9 cellular contexts compared by ENCODE assay signal in genomic region chr17:4583796-4584124, GRCh38. TPM values are rescaled to one million over a fixed set of nuclear protein-coding genes. Genes with fewer than 3 reads are reported as not detected.
DNase-seq lines count a peak whose midpoint lies in the region; ATAC-seq, FAIRE-seq and TF ChIP-seq lines count a peak whose summit lies in the region.
"Had no signal": no experiment of that assay in that cellular context is flagged by ENCODE, and none has a peak within 500 bp of the region (broad histone marks: within the 10 kb centered on the region; RNA-seq: fewer than 3 reads in every experiment).

No MANE protein-coding gene starts in this region.

- CTCF ChIA-PET in A549 (lab: Yijun Ruan, JAX), result interaction anchor here (0.6 to 2.6 kb wide), 18 partner anchors 10 to 49 kb away, joined by 3 to 24 read pairs (median 4); no protein-coding TSS in a partner anchor

- H3K9me3 ChIP-seq in A549, result no peaks in the 10 kb centered on the region
- H3K9me3 ChIP-seq in HAP-1, result no peaks in the 10 kb centered on the region
- no peaks in the 10 kb centered on the region for H3K9me3 ChIP-seq in skeletal muscle tissue (ENCODE audit: control insufficient read depth in 3 of 3, low read length in 3 of 3)

- H3K36me3 ChIP-seq in HAP-1 (replicated peaks) (no peaks in the 10 kb centered on the region), skeletal muscle tissue (ENCODE audit: control insufficient read depth in 3 of 3, insufficient read depth in 3 of 3, low read length in 3 of 3) (no peaks in the 10 kb centered on the region)

- no peak for TF ChIP-seq RAD21 in A549 (conservative IDR thresholded peaks at IDR 0.05 in 1 of 2, IDR thresholded peaks at IDR 0.05 in 1 of 2)

- no peak; the same call in 2 of the 3 replicates for TF ChIP-seq CTCF in A549 (IDR thresholded peaks at IDR 0.05)

- 32% methylated on average over 14 of the region's 15 CpGs for WGBS in A549 (ENCODE audit: missing lambda C conversion rate)

- H3K4me1 ChIP-seq in A549, result peaks cover 7% of the 10 kb centered on the region; the same call in 2 of the 3 replicates
- H3K4me1 ChIP-seq in HAP-1, result no peaks in the 10 kb centered on the region; the same call in 1 of the 2 replicates
- peaks cover 35 to 60% (median 52%) of the 10 kb centered on the region in 3 donors for H3K4me1 ChIP-seq in skeletal muscle tissue (ENCODE audit: control insufficient read depth in 3 of 3, insufficient read depth in 3 of 3, low read length in 3 of 3)

- H3K4me3 ChIP-seq in A549 (peak overlapping the region; percentile 49), HAP-1 (peak overlapping the region; percentile 49), skeletal muscle tissue (ENCODE audit: low read length in 3 of 3) (peak overlapping the region; percentile 67 to 85 (median 83))

- H3K9ac ChIP-seq in skeletal muscle tissue (ENCODE audit: low read depth in 1 of 3, low read length in 3 of 3), result peak overlapping the region; percentile 91 to 94 (median 91)

- no peak for FAIRE-seq in A549 (lab: Jason Lieb, UNC)
- FAIRE-seq: endometrium had no signal

- ATAC-seq in A549, result peak; percentile 73 to 91
- no peak for ATAC-seq in HG02763 (IDR thresholded peaks at IDR 0.05; ENCODE audit: unreplicated experiment)

- POLR2A ChIA-PET in A549 (lab: Yijun Ruan, JAX), result no interaction called here

- H3K27me3 ChIP-seq in HAP-1 (ENCODE audit: low read depth) (no peaks in the 10 kb centered on the region), skeletal muscle tissue (ENCODE audit: control insufficient read depth in 3 of 3, insufficient read depth in 3 of 3, low read length in 3 of 3) (peaks cover 0 to 32% (median 10%) of the 10 kb centered on the region in 3 donors)

- in situ Hi-C loops in HAP-1 (cut with MboI; ENCODE audit: low sequenced_read_pairs), result no loop called here

- DNase-seq in A549 (ENCODE audit: low read depth in 1 of 2, low spot score in 1 of 2) (peak; percentile 68 to 94), HAP-1 (ENCODE audit: low spot score in 2 of 2) (peak; percentile 79 to 80), hepatic stellate cell (ENCODE audit: low spot score) (peak; percentile 47), mucosa of gallbladder (ENCODE audit: low spot score) (no peak), NAMALWA (ENCODE audit: low spot score) (no peak)
- DNase-seq in activated T-cell treated with anti-CD3 and anti-CD28 coated beads, Interleukin-2, amount 50 U/mL, for 48 hours, result peak; percentile 34 to 39

- H3K4me2 ChIP-seq in A549, result peak overlapping the region; percentile 95

- H3K27ac ChIP-seq in A549, result peak overlapping the region; percentile 23 to 70; a peak in 4 of 6 replicates
- H3K27ac ChIP-seq in skeletal muscle tissue (ENCODE audit: low read depth, low read length), result peak overlapping the region; percentile 91

- TF ChIP-seq EP300 in A549 (IDR thresholded peaks at IDR 0.05), result no peak

- TF ChIP-seq POLR2A in A549 (IDR thresholded peaks at IDR 0.05; ENCODE audit: low read length), result no peak

TF ChIP-seq in A549, 52 proteins besides CTCF, POLR2A, EP300 and RAD21:
- TF ChIP-seq ZNF302 (CRISPR knock-in tag; IDR thresholded peaks at IDR 0.05), result no peak
- no peak for TF ChIP-seq MAFK (IDR thresholded peaks at IDR 0.05; ENCODE audit: partially characterized antibody)
- TF ChIP-seq HMGXB4 (CRISPR knock-in tag; IDR thresholded peaks at IDR 0.05; ENCODE audit: borderline replicate concordance), result no peak
- TF ChIP-seq JUN (IDR thresholded peaks at IDR 0.05), result no peak
- no peak for TF ChIP-seq ZSCAN20 (CRISPR knock-in tag; IDR thresholded peaks at IDR 0.05)
- no peak for TF ChIP-seq ELK1 (IDR thresholded peaks at IDR 0.05; ENCODE audit: low read depth, low read length)
- no peak for TF ChIP-seq PHF8 (IDR thresholded peaks at IDR 0.05; ENCODE audit: borderline replicate concordance, low read depth)
- no peak for TF ChIP-seq ZFP36 (IDR thresholded peaks at IDR 0.05; ENCODE audit: borderline replicate concordance, partially characterized antibody)
- no peak for TF ChIP-seq BHLHE40 (IDR thresholded peaks at IDR 0.05; ENCODE audit: low read depth, low read length)
TF ChIP-seq in A549: peak in this region for 0.

RNA-seq across cellular contexts. Expression of gene SMTNL2, which starts 0.6 kb away (rescaled TPM):
- polyA plus RNA-seq in A549 (2011; rRNA removed) (0.05 and 0.07 TPM in 2 replicates), A549 (2017; fragmentation: RNase III; extraction: RNeasy Plus Mini Kit Qiagen cat#74134 plus additional on column Dnase treatment) (0.06 to 0.21 TPM (median 0.10 TPM) in 3 replicates)
- 0.05 and 0.08 TPM in 2 replicates for polyA plus RNA-seq in A549 (2012; cell fraction: cytosol; rRNA removed)
- 0.13 and 0.14 TPM in 2 replicates for polyA plus RNA-seq in A549 (2012; cell fraction: nucleus; rRNA removed)
- polyA minus RNA-seq in A549 (2011; rRNA and poly(A)+ RNA removed), result 0.08 and 0.15 TPM in 2 replicates
- total RNA-seq in skeletal muscle tissue (74.1 TPM), mucosa of gallbladder (2.4 TPM)

RNA-seq across cellular contexts. Expression of gene GGT6, which starts 23.4 kb away (rescaled TPM):
- not detected in 2 replicates for polyA plus RNA-seq in A549 (2011; rRNA removed)
- polyA plus RNA-seq in A549 (2012; cell fraction: cytosol; rRNA removed), result 0.01 TPM in 1 of 2 replicates, not detected in the other
- not detected in 2 replicates for polyA plus RNA-seq in A549 (2012; cell fraction: nucleus; rRNA removed)
- not detected in 3 replicates for polyA plus RNA-seq in A549 (2017; fragmentation: RNase III; extraction: RNeasy Plus Mini Kit Qiagen cat#74134 plus additional on column Dnase treatment)
- polyA minus RNA-seq in A549 (2011; rRNA and poly(A)+ RNA removed), result not detected in 2 replicates
- total RNA-seq in skeletal muscle tissue, result not detected
- total RNA-seq in mucosa of gallbladder, result 21.3 TPM

RNA-seq across cellular contexts. Expression of gene MYBBP1A, which starts 28.6 kb away (rescaled TPM):
- polyA plus RNA-seq in A549 (2011; rRNA removed), result 39.7 and 42.9 TPM in 2 replicates
- 86.5 and 99.2 TPM in 2 replicates for polyA plus RNA-seq in A549 (2012; cell fraction: cytosol; rRNA removed)
- 314 and 436 TPM in 2 replicates for polyA plus RNA-seq in A549 (2012; cell fraction: nucleus; rRNA removed)
- polyA plus RNA-seq in A549 (2017; fragmentation: RNase III; extraction: RNeasy Plus Mini Kit Qiagen cat#74134 plus additional on column Dnase treatment), result 95.0 to 103 TPM (median 95.1 TPM) in 3 replicates
- 70.5 and 108 TPM in 2 replicates for polyA minus RNA-seq in A549 (2011; rRNA and poly(A)+ RNA removed)
- total RNA-seq in skeletal muscle tissue, result 30.3 TPM
- 30.8 TPM for total RNA-seq in mucosa of gallbladder

RNA-seq across cellular contexts. Expression of gene ALOX15, which starts 57.7 kb away (rescaled TPM):
- 0.12 and 0.15 TPM in 2 replicates for polyA plus RNA-seq in A549 (2011; rRNA removed)
- polyA plus RNA-seq in A549 (2012; cell fraction: cytosol; rRNA removed), result 0.07 and 0.08 TPM in 2 replicates
- 0.17 and 0.24 TPM in 2 replicates for polyA plus RNA-seq in A549 (2012; cell fraction: nucleus; rRNA removed)
- 0.08 to 0.12 TPM in 2 of 3 replicates, not detected in the other for polyA plus RNA-seq in A549 (2017; fragmentation: RNase III; extraction: RNeasy Plus Mini Kit Qiagen cat#74134 plus additional on column Dnase treatment)
- 0.17 and 0.19 TPM in 2 replicates for polyA minus RNA-seq in A549 (2011; rRNA and poly(A)+ RNA removed)
- 0.52 TPM for total RNA-seq in skeletal muscle tissue
- total RNA-seq in mucosa of gallbladder, result 0.49 TPM

Comparison
In these comparisons a context has a peak if more than half of its experiments do, and no peak if none do; other contexts are left out.
1. DNase-seq: peak in A549 (2 of 2), HAP-1 (2 of 2), activated T-cell treated with anti-CD3 and anti-CD28 coated beads, Interleukin-2, amount 50 U/mL, for 48 hours (2 of 2) and hepatic stellate cell (single experiment); none in mucosa of gallbladder (single experiment) and NAMALWA (single experiment).
2. RNA of gene SMTNL2, which starts 0.6 kb away (total RNA-seq): 74.1 TPM in skeletal muscle tissue (single experiment); 2.4 TPM in mucosa of gallbladder (single experiment); every median in the first group is over 10 times any median in the second.
3. RNA of gene GGT6, which starts 23.4 kb away (total RNA-seq): 21.3 TPM in mucosa of gallbladder (single experiment); not detected in skeletal muscle tissue (single experiment); every median in the first group is over 10 times any median in the second.
4. Peak in every context shown above with its lines, with median percentiles within 50 percentile points of each other: H3K4me3 ChIP-seq.